In the genomic region with DNA sequence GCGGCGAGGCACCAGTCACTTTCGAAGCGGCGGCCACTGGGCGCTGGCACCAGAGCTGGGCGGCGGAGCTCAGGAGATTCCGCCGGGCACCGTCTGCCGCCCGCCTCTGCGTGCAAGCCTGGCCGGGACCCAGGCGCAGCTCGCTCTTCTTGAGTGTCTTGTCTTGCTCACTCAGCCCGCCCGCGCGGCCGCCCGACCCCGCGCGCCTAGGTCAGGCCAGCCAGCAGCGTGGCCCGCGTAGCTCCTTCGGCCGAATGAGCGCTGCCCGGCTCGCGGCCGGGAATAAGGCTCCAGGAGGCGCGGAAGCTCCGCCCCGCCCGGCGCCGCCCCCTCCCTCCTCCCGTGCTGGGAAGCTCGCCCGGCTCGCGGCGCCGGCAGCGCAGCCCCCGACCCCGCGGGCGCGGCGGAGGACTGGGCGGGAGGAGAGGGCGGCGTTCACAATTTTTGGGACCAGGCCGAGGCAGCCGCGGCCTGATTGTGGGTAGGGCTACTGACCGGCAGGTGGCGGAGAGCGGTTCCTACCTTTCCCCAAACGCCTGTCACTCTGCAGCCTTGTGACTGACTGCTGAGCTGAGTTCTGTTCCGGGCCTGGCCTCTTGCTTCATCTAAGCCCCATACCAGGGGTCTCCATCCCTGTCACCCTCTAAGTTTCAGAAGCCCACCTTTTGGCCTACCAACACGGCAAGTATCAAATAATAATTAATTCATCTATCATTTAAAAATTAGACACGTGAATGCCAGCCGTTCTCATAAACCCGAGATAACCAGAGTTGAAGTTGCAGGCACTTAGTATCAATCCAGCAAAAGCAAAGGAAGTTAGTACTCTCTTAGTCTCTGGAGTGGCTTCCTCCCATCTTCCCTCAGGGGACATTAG, we compare ENCODE assay signal across 8 cellular contexts. TPM values are rescaled to one million over a fixed set of nuclear protein-coding genes. Genes with fewer than 3 reads are reported as not detected.
DNase-seq lines count a peak whose midpoint lies in the region; ATAC-seq and TF ChIP-seq lines count a peak whose summit lies in the region.

A gene with protein sequence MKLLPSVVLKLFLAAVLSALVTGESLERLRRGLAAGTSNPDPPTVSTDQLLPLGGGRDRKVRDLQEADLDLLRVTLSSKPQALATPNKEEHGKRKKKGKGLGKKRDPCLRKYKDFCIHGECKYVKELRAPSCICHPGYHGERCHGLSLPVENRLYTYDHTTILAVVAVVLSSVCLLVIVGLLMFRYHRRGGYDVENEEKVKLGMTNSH (minus strand): TSS at position 256 of the 874 bp plus-strand sequence. CDS start 275 bp downstream, outside the sequence.

- peaks cover 22 to 37% of the 10 kb centered on the region in 2 donors for H3K4me1 Mint-ChIP-seq in natural killer cell

- peak; percentile 87 to 95 for TF ChIP-seq POLR2A in Peyer's patch (IDR thresholded peaks at IDR 0.05)

- TF ChIP-seq CTCF in Peyer's patch (IDR thresholded peaks at IDR 0.05), result peak in 4 of 6 experiments; percentile 24 to 56 (median 46)
- peak; percentile 59 for TF ChIP-seq CTCF in fibroblast of the aortic adventitia (IDR thresholded peaks at IDR 0.05; ENCODE audit: insufficient read depth, low read length)
- peak; percentile 39 for TF ChIP-seq CTCF in natural killer cell (IDR thresholded peaks at IDR 0.05)

- H3K9me3 ChIP-seq in Peyer's patch (no peaks in the 10 kb centered on the region), thymus (ENCODE audit: control insufficient read depth) (no peaks in the 10 kb centered on the region)

- H3K27ac Mint-ChIP-seq in natural killer cell, result peak within 1 kb of the TSS in 1 of 2 donors; percentile 36

- no peaks in the 10 kb centered on the region for H3K9me3 Mint-ChIP-seq in natural killer cell

- H3K36me3 Mint-ChIP-seq in natural killer cell, result no peaks in the 10 kb centered on the region

- intact Hi-C loops in natural killer cell (cut with micrococcal nuclease), result no loop called here

- H3K4me3 ChIP-seq in Peyer's patch, result peak within 1 kb of the TSS; percentile 62 to 90 (median 78)
- peak within 1 kb of the TSS; percentile 78 for H3K4me3 ChIP-seq in fibroblast of the aortic adventitia (ENCODE audit: low read depth, low read length)
- peak within 1 kb of the TSS; percentile 57 for H3K4me3 ChIP-seq in thymus (ENCODE audit: low read length)

- peaks cover 4 to 54% (median 9%) of the 10 kb centered on the region in 4 donors for H3K4me1 ChIP-seq in Peyer's patch
- H3K4me1 ChIP-seq in thymus (ENCODE audit: control insufficient read depth, insufficient read depth, low read length), result peaks cover 11% of the 10 kb centered on the region

- peak; percentile 92 for DNase-seq in D341Med (ENCODE audit: low spot score)
- peak; percentile 79 for DNase-seq in HPDE6-E6E7 (ENCODE audit: extremely low spot score)
- peak; percentile 59 to 91 (median 90) for DNase-seq in Peyer's patch
- peak; percentile 35 for DNase-seq in activated gamma-delta T cell (lab: John Stamatoyannopoulos, UW)
- DNase-seq in fibroblast of the aortic adventitia (ENCODE audit: low read depth), result peak; percentile 55
- DNase-seq in natural killer cell, result peak; percentile 30

- peaks cover 13 to 23% of the 10 kb centered on the region in 2 donors for H3K27me3 Mint-ChIP-seq in natural killer cell (ENCODE audit: low read depth in 2 of 2)

- WGBS in thymus, result 2% methylated on average over 72 of the region's 72 CpGs

- peak within 1 kb of the TSS; percentile 71 to 95 (median 82) for H3K27ac ChIP-seq in Peyer's patch
- no peak within 1 kb of the TSS for H3K27ac ChIP-seq in thymus (ENCODE audit: low read depth)

- H3K27me3 ChIP-seq in Peyer's patch (no peaks in the 10 kb centered on the region), thymus (ENCODE audit: control insufficient read depth, insufficient read depth) (peaks cover 24% of the 10 kb centered on the region)

- H3K36me3 ChIP-seq in Peyer's patch, result peaks cover 0 to 10% (median 0%) of the 10 kb centered on the region in 3 donors
- H3K36me3 ChIP-seq in thymus (ENCODE audit: control insufficient read depth, insufficient read depth), result no peaks in the 10 kb centered on the region

- peak within 1 kb of the TSS; percentile 87 for H3K4me3 Mint-ChIP-seq in natural killer cell

- ATAC-seq in GM21360 (IDR thresholded peaks at IDR 0.05; ENCODE audit: unreplicated experiment) (peak; percentile 70), natural killer cell (peak; percentile 71 to 73 (median 73))

RNA-seq across cellular contexts. Expression of the gene that starts here (rescaled TPM):
- total RNA-seq in Peyer's patch (10 to 100 TPM in 2 of 4 donors, 1 to 10 TPM in 2; 4.1 to 41.0 (median 10.1) TPM), fibroblast of the aortic adventitia (ENCODE audit: low replicate concordance) (0.41 and 0.90 TPM in 2 replicates), natural killer cell (1 to 10 TPM; 5.1 to 9.9 (median 7.8) TPM)
- 4.2 TPM for polyA plus RNA-seq in thymus

Comparison
In these comparisons a context has a peak if more than half of its experiments do, and no peak if none do; other contexts are left out.
1. Peak in DNase-seq and H3K4me3 ChIP-seq in fibroblast of the aortic adventitia; RNA of the gene not detected or under 1 TPM.
2. DNase-seq: peak in every context shown above with its lines; median percentile 92 in D341Med; 90 in Peyer's patch; 79 in HPDE6-E6E7; 55 in fibroblast of the aortic adventitia; 35 in activated gamma-delta T cell; 30 in natural killer cell.